In the genomic region with DNA sequence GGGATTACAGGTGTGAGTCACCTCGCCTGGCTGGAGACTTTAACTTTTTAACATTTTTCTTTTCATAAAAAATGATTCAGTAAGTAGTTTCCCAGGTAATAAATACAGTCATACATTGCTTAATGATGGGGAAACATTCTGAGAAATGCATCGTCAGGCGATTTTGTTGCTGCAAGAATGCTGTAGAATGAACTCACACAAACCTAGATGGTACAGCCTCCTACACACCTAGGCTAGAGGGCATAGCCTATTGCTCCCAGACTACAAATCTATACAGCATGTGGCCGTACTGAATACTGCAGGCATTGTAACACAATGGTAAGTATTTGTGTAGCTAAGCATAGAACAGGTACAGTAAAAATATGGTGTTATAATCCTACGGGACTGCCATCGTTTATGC, we compare ENCODE assay signal across 34 cellular contexts.
DNase-seq lines count a peak whose midpoint lies in the region; ATAC-seq, FAIRE-seq and TF ChIP-seq lines count a peak whose summit lies in the region.
"Had no signal": no experiment of that assay in that cellular context is flagged by ENCODE, and none has a peak within 500 bp of the region (broad histone marks: within the 10 kb centered on the region; RNA-seq: fewer than 3 reads in every experiment).

No MANE protein-coding gene starts in this region.

- H3K9me3 Mint-ChIP-seq in CD8-positive, alpha-beta memory T cell, result peaks cover 0 to 2% (median 0%) of the 10 kb centered on the region in 5 donors
- H3K9me3 Mint-ChIP-seq: activated CD4-positive, alpha-beta memory T cell treated with anti-CD3 and anti-CD28 coated beads for 36 hours; activated naive CD4-positive, alpha-beta T cell treated with anti-CD3 and anti-CD28 coated beads for 36 hours; CD8-positive, alpha-beta T cell; naive thymus-derived CD4-positive, alpha-beta T cell; stimulated activated naive CD8-positive, alpha-beta T cell treated with anti-CD3 and anti-CD28 coated beads, Interleukin-15, amount 100 ng/mL, for 72 hours; T-helper 1 cell treated with Interleukin-12 subunit alpha and Interleukin-12 subunit beta and Interleukin-4 antibody, amounts not matched to agents 30 μg/mL and 1 μg/mL, for 36 hours had no signal

- TF ChIP-seq EP300 in A549 (IDR thresholded peaks at IDR 0.05), result no peak

- 31% methylated on average over 6 of the region's 6 CpGs for WGBS in A549 (ENCODE audit: missing lambda C conversion rate)

- no peak overlapping the region for H3K27ac Mint-ChIP-seq in CD8-positive, alpha-beta memory T cell
- H3K27ac Mint-ChIP-seq: activated CD4-positive, alpha-beta memory T cell treated with anti-CD3 and anti-CD28 coated beads for 36 hours; activated naive CD4-positive, alpha-beta T cell treated with anti-CD3 and anti-CD28 coated beads for 36 hours; CD8-positive, alpha-beta T cell; naive thymus-derived CD4-positive, alpha-beta T cell; T-helper 1 cell treated with Interleukin-12 subunit alpha and Interleukin-12 subunit beta and Interleukin-4 antibody, amounts not matched to agents 30 μg/mL and 1 μg/mL, for 36 hours had no signal

- TF ChIP-seq CTCF in A549 (IDR thresholded peaks at IDR 0.05) (no peak), GM12875 (IDR thresholded peaks at IDR 0.05; ENCODE audit: borderline replicate concordance, insufficient read depth, low read depth, low read length) (0 out of 2 replicates have a peak, but pooled peaks have one; percentile 2), epithelial cell of esophagus (IDR thresholded peaks at IDR 0.05; ENCODE audit: insufficient read depth, low read depth, low read length, missing control alignments) (no peak)

- H3K36me3 ChIP-seq in CD8-positive, alpha-beta memory T cell (ENCODE audit: insufficient read depth, low read length), result no peaks in the 10 kb centered on the region
- H3K36me3 ChIP-seq: BE2C, gastrocnemius medialis, lower lobe of right lung, sigmoid colon, thoracic aorta, vagina had no signal

- CTCF ChIA-PET in A549 (lab: Yijun Ruan, JAX), result interaction anchor here (1.5 to 7.3 kb wide), 3 partner anchors 26 to 208 kb away, joined by 3 to 106 read pairs (median 4); no protein-coding TSS in a partner anchor
- CTCF ChIA-PET in CD8-positive, alpha-beta memory T cell (lab: Charles Lee), result interaction anchor here (0.7 kb wide), 1 partner anchor 166 kb away, joined by 3 read pairs; no protein-coding TSS in a partner anchor

- ATAC-seq in A549 (peak; percentile 72 to 81; a peak in 5 of 6 replicates), GM18519 (IDR thresholded peaks at IDR 0.05; ENCODE audit: low FRiP score, unreplicated experiment) (no peak), HG02763 (IDR thresholded peaks at IDR 0.05; ENCODE audit: unreplicated experiment) (no peak)
- ATAC-seq: body of pancreas; CD8-positive, alpha-beta T cell; gastrocnemius medialis; lower lobe of right lung; naive thymus-derived CD4-positive, alpha-beta T cell; stimulated activated naive CD8-positive, alpha-beta T cell treated with anti-CD3 and anti-CD28 coated beads, Interleukin-15, amount 100 ng/mL, for 72 hours had no signal

- peak in 1 of 2 experiments; percentile 11 for DNase-seq in A549 (ENCODE audit: low read depth in 1 of 2, low spot score in 1 of 2)
- peak; percentile 78 for DNase-seq in RCC 7860 (ENCODE audit: low spot score)
- peak; percentile 30 for DNase-seq in epithelial cell of esophagus (ENCODE audit: low read depth)
- no peak for DNase-seq in HCEC 1CT
- DNase-seq in CD8-positive, alpha-beta memory T cell, result no peak
- DNase-seq: activated CD4-positive, alpha-beta memory T cell treated with anti-CD3 and anti-CD28 coated beads for 36 hours; activated CD8-positive, alpha-beta memory T cell treated with anti-CD3 and anti-CD28 coated beads, Interleukin-2, amount 50 U/mL, for 48 hours; activated naive CD4-positive, alpha-beta T cell treated with anti-CD3 and anti-CD28 coated beads for 36 hours; BE2C; body of pancreas; CD8-positive, alpha-beta T cell; cerebellar nuclear complex; dermis blood vessel endothelial cell; gastrocnemius medialis; GM23248; lower lobe of right lung; naive thymus-derived CD4-positive, alpha-beta T cell; NCI-H146; NCI-H446 treated with DMSO at 0.1 percent for 48 hours; NCI-H82; sigmoid colon; SK-N-SH; stimulated activated CD4-positive, alpha-beta T cell treated with anti-CD3 and anti-CD28 coated beads, Interleukin-12 subunit alpha, Interleukin-12 subunit beta, amount 100 ng/mL, for 4 hours; stimulated activated CD4-positive, alpha-beta T cell treated with anti-CD3 and anti-CD28 coated beads, Interleukin-2, amount 100 ng/mL, for 48 hours; stimulated activated naive CD8-positive, alpha-beta T cell treated with anti-CD3 and anti-CD28 coated beads, Interleukin-15, amount 100 ng/mL, for 72 hours had no signal

- TF ChIP-seq POLR2A in A549 (IDR thresholded peaks at IDR 0.05; ENCODE audit: low read length), result no peak

- H3K4me1 ChIP-seq in A549, result no peaks in the 10 kb centered on the region
- peaks cover 3% of the 10 kb centered on the region for H3K4me1 ChIP-seq in CD8-positive, alpha-beta memory T cell (ENCODE audit: insufficient read depth, low read length)
- H3K4me1 ChIP-seq: BE2C, body of pancreas, gastrocnemius medialis, lower lobe of right lung, sigmoid colon, vagina had no signal

- no peaks in the 10 kb centered on the region for H3K36me3 Mint-ChIP-seq in CD8-positive, alpha-beta memory T cell
- H3K36me3 Mint-ChIP-seq: activated CD4-positive, alpha-beta memory T cell treated with anti-CD3 and anti-CD28 coated beads for 36 hours; CD8-positive, alpha-beta T cell had no signal

- no peak overlapping the region for H3K27ac ChIP-seq in A549
- no peak overlapping the region for H3K27ac ChIP-seq in CD8-positive, alpha-beta memory T cell (ENCODE audit: low read depth, low read length)
- H3K27ac ChIP-seq: body of pancreas, gastrocnemius medialis, GM23248, hepatocyte, KMS-11, lower lobe of right lung, sigmoid colon, thoracic aorta, vagina had no signal

- peaks cover 3 to 15% (median 8%) of the 10 kb centered on the region in 3 donors for H3K4me1 Mint-ChIP-seq in CD8-positive, alpha-beta memory T cell

- H3K27me3 ChIP-seq in CD8-positive, alpha-beta memory T cell (ENCODE audit: insufficient read depth, low read length, poor library complexity, severe bottlenecking), result no peaks in the 10 kb centered on the region
- H3K27me3 ChIP-seq: body of pancreas, hepatocyte, vagina had no signal

- H3K27me3 Mint-ChIP-seq in CD8-positive, alpha-beta memory T cell, result peaks cover 0 to 3% of the 10 kb centered on the region in 2 donors
- H3K27me3 Mint-ChIP-seq: activated CD4-positive, alpha-beta memory T cell treated with anti-CD3 and anti-CD28 coated beads for 36 hours; stimulated activated naive CD8-positive, alpha-beta T cell treated with anti-CD3 and anti-CD28 coated beads, Interleukin-15, amount 100 ng/mL, for 72 hours had no signal

- FAIRE-seq in A549 (lab: Jason Lieb, UNC) (no peak), RCC 7860 (lab: Jason Lieb, UNC) (peak; percentile 93)
- FAIRE-seq: TTC549 had no signal

- H3K4me3 ChIP-seq in A549 (no peak overlapping the region), GM12875 (ENCODE audit: low read depth, low read length) (no peak overlapping the region), epithelial cell of esophagus (ENCODE audit: low read length) (no peak overlapping the region)
- no peak overlapping the region for H3K4me3 ChIP-seq in CD8-positive, alpha-beta memory T cell (ENCODE audit: low read length)
- H3K4me3 ChIP-seq: body of pancreas, gastrocnemius medialis, GM23248, hepatocyte, lower lobe of right lung, sigmoid colon, thoracic aorta, vagina had no signal

- no peak overlapping the region for H3K4me2 ChIP-seq in A549
- H3K4me2 ChIP-seq: hepatocyte, KMS-11, SK-N-SH had no signal

- H3K9me3 ChIP-seq in A549, result no peaks in the 10 kb centered on the region
- H3K9me3 ChIP-seq in CD8-positive, alpha-beta memory T cell (ENCODE audit: low read length), result no peaks in the 10 kb centered on the region
- H3K9me3 ChIP-seq: BE2C, body of pancreas, gastrocnemius medialis, lower lobe of right lung, sigmoid colon, SK-N-SH, thoracic aorta, vagina had no signal

- H3K4me3 Mint-ChIP-seq in CD8-positive, alpha-beta memory T cell, result no peak overlapping the region
- H3K4me3 Mint-ChIP-seq: activated CD4-positive, alpha-beta memory T cell treated with anti-CD3 and anti-CD28 coated beads for 36 hours; activated naive CD4-positive, alpha-beta T cell treated with anti-CD3 and anti-CD28 coated beads for 36 hours; CD8-positive, alpha-beta T cell; stimulated activated naive CD8-positive, alpha-beta T cell treated with anti-CD3 and anti-CD28 coated beads, Interleukin-15, amount 100 ng/mL, for 72 hours; T-helper 1 cell treated with Interleukin-12 subunit alpha and Interleukin-12 subunit beta and Interleukin-4 antibody, amounts not matched to agents 30 μg/mL and 1 μg/mL, for 36 hours had no signal

- TF ChIP-seq RAD21 in A549 (conservative IDR thresholded peaks at IDR 0.05 in 1 of 2, IDR thresholded peaks at IDR 0.05 in 1 of 2), result no peak

- POLR2A ChIA-PET in A549 (lab: Yijun Ruan, JAX), result no interaction called here
- POLR2A ChIA-PET in CD8-positive, alpha-beta memory T cell (lab: Charles Lee), result no interaction called here

TF ChIP-seq in A549, 52 proteins besides CTCF, POLR2A, EP300 and RAD21:
- peak; percentile 35 for TF ChIP-seq MAFK (IDR thresholded peaks at IDR 0.05; ENCODE audit: partially characterized antibody)
- no peak for TF ChIP-seq HOXB5 (CRISPR knock-in tag; IDR thresholded peaks at IDR 0.05)
TF ChIP-seq in A549: peak in this region for 1.

Comparison
In these comparisons a context has a peak if more than half of its experiments do, and no peak if none do; other contexts are left out.
1. ATAC-seq: peak in A549 (2 of 2); none in GM18519 (single experiment) and HG02763 (single experiment).
2. DNase-seq: peak in RCC 7860 (single experiment) and epithelial cell of esophagus (single experiment); none in HCEC 1CT (single experiment) and CD8-positive, alpha-beta memory T cell (0 of 5).